ENCODE assay signal across 9 cellular contexts in the genomic region with DNA sequence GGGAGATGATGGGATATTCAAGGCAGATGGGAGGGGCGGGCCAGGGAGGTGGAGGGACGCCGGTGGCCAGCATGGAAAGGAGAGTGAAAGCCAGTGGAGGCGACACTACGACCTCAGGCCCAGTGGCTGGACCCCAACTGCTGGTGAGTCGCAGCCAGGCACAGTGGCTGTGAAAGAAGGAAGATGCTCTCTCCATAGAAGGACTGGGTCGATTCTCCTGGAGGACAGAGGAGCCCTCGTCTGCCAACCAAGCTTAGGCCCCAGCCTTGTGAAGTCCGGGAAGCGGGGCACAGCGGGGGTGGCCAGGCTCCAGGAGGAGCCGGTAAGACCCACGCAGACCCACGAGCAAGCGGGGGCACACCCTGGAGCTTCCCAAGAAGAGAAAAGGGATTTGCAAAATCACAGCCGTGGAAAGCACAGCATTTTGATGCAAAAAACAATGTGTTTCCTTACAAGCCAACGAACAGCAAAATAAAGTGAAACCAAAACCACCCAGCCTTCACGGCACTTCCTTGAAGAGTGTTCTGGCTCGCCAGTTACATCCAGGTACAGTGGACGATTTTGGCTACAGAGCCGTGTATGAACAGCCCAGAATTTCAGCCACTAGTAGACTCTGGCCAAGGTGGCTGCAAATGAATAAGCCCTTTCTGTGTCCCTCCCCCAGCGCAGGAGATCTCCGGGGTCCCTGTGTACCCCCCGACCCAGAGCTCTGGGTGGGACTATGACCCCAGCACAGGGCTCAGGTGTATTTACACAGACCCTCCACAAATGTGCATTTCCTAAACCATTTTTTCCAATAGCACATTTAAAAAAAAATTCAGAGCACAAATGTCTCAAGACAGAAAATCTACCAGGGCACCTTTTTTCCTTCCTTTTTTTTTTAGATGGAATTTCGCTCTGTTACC.
A peak's percentile ranks its signal among the peaks of the same experiment; 100 is the strongest.
DNase-seq lines count a peak whose midpoint lies in the region; ATAC-seq, FAIRE-seq and TF ChIP-seq lines count a peak whose summit lies in the region.
"Had no signal": no experiment of that assay in that cellular context is flagged by ENCODE, and none has a peak within 500 bp of the region (broad histone marks: within the 10 kb centered on the region; RNA-seq: fewer than 3 reads in every experiment).

No MANE protein-coding gene starts in this region.

- POLR2A ChIA-PET in K562 (lab: Yijun Ruan, JAX): no interaction called here

- H3K36me3 ChIP-seq in OCI-LY3 (replicated peaks; ENCODE audit: low read depth, low read length) (no peaks in the 10 kb centered on the region), K562 (ENCODE audit: control insufficient read depth, insufficient read depth, low read length) (no peaks in the 10 kb centered on the region), psoas muscle (ENCODE audit: insufficient read depth in 1 of 2, low read depth in 1 of 2) (no peaks in the 10 kb centered on the region)

- BruUV-seq in K562 (replicated peaks; lab: Mats Ljungman, UMichigan): no TSS peak

- in situ Hi-C loops in K562 (cut with MboI): no loop called here

- no peak for FAIRE-seq in K562 (lab: Jason Lieb, UNC)
- FAIRE-seq in HTR-8/SVneo (lab: Jason Lieb, UNC): no peak

- no peaks in the 10 kb centered on the region for H3K9me3 ChIP-seq in OCI-LY3 (ENCODE audit: insufficient read depth, low read length)
- no peaks in the 10 kb centered on the region for H3K9me3 ChIP-seq in K562 (replicated peaks; ENCODE audit: control insufficient read depth, insufficient read depth, low read depth, low read length)
- no peaks in the 10 kb centered on the region for H3K9me3 ChIP-seq in psoas muscle

- intact Hi-C loops in K562 (cut with micrococcal nuclease): no loop called here
- intact Hi-C loops in psoas muscle (cut with DNase I): no loop called here

- 1% methylated on average over 16 of the region's 25 CpGs for WGBS in K562 (ENCODE audit: insufficient coverage, low coverage, missing lambda C conversion rate)
- 68 to 76% (median 69%) methylated on average over 25 of the region's 25 CpGs for WGBS in psoas muscle, 3 donors

- H3K9me1 ChIP-seq in K562 (ENCODE audit: control insufficient read depth, insufficient read depth, low read length): no peaks in the 10 kb centered on the region

- no peak overlapping the region for H3K27ac ChIP-seq in OCI-LY3 (ENCODE audit: low read length)
- H3K27ac ChIP-seq in K562 (ENCODE audit: extremely low read depth, low read depth, low read length): no peak overlapping the region
- H3K27ac ChIP-seq in psoas muscle: no peak overlapping the region

- no peak for TF ChIP-seq EP300 in K562 (IDR thresholded peaks at IDR 0.05; ENCODE audit: low read length)

- CTCF ChIA-PET in K562 (lab: Yijun Ruan, JAX; ENCODE audit: low intra/inter-chr PET ratio): no interaction called here

- H3K27me3 ChIP-seq in OCI-LY3 (ENCODE audit: low read depth, low read length): peaks cover 14% of the 10 kb centered on the region
- H3K27me3 ChIP-seq in K562 (ENCODE audit: control insufficient read depth in 2 of 2, insufficient read depth in 2 of 2, low read length in 2 of 2): peaks cover 18 to 88% of the 10 kb centered on the region in 2 experiments; a peak in 4 of 5 replicates
- peaks cover 0 to 35% (median 11%) of the 10 kb centered on the region in 3 donors for H3K27me3 ChIP-seq in psoas muscle (ENCODE audit: insufficient read depth in 3 of 3, low read length in 2 of 3)

- H3K4me2 ChIP-seq in OCI-LY3 (ENCODE audit: low read length): peak overlapping the region; percentile 89
- peak overlapping the region; percentile 32; the same call in 1 of the 2 replicates for H3K4me2 ChIP-seq in K562 (ENCODE audit: insufficient read depth, low read length)

- ATAC-seq in K562: no peak
- no peak for ATAC-seq in psoas muscle
- ATAC-seq in HG02759 (IDR thresholded peaks at IDR 0.05; ENCODE audit: unreplicated experiment): no peak

- H2AFZ ChIP-seq in OCI-LY3 (ENCODE audit: low read depth, low read length) (peak overlapping the region; percentile 96), K562 (ENCODE audit: low read depth, low read length) (no peak overlapping the region)

- DNase-seq in DMS79 (lab: John Stamatoyannopoulos, UW) (peak; percentile 47), K562 (ENCODE audit: extremely low read depth in 1 of 4, low spot score in 3 of 4) (no peak), psoas muscle (no peak), DMS 273 (lab: John Stamatoyannopoulos, UW; ENCODE audit: unreplicated experiment) (no peak), NCI-H2171 (lab: John Stamatoyannopoulos, UW) (no peak), HTR-8/SVneo (ENCODE audit: insufficient read length, low spot score) (no peak)
- DNase-seq: NCI-H1092 treated with DMSO at 0.1 percent for 48 hours had no signal

- H3K79me2 ChIP-seq in OCI-LY3 (ENCODE audit: low read length) (no peaks in the 10 kb centered on the region), K562 (ENCODE audit: control insufficient read depth, insufficient read depth, low read length) (no peaks in the 10 kb centered on the region)

- TF ChIP-seq CTCF in OCI-LY3 (IDR thresholded peaks at IDR 0.05; ENCODE audit: low read depth, low read length) (no peak), K562 (IDR thresholded peaks at IDR 0.05 in 2 of 3, conservative IDR thresholded peaks at IDR 0.05 in 1 of 3; ENCODE audit: insufficient read depth in 2 of 3, low read depth in 1 of 3, low read length in 3 of 3) (no peak), psoas muscle (IDR thresholded peaks at IDR 0.05) (no peak)

- peaks cover 20% of the 10 kb centered on the region for H3K4me1 ChIP-seq in OCI-LY3 (ENCODE audit: low read length)
- H3K4me1 ChIP-seq in K562 (replicated peaks in 1 of 2; ENCODE audit: control insufficient read depth in 2 of 2, insufficient read depth in 2 of 2, low read length in 2 of 2): peaks cover 0 to 5% of the 10 kb centered on the region in 2 experiments; a peak in 2 of 5 replicates
- H3K4me1 ChIP-seq in psoas muscle: no peaks in the 10 kb centered on the region

- TF ChIP-seq POLR2A in K562 (conservative IDR thresholded peaks at IDR 0.05): no peak

- H3K4me3 ChIP-seq in OCI-LY3 (ENCODE audit: low read length) (peak overlapping the region; percentile 73), K562 (no peak overlapping the region), psoas muscle (peak overlapping the region; percentile 49)

- H4K20me1 ChIP-seq in OCI-LY3 (ENCODE audit: insufficient read depth, low read length) (no peaks in the 10 kb centered on the region), K562 (replicated peaks; ENCODE audit: control insufficient read depth, insufficient read depth, low read length) (no peaks in the 10 kb centered on the region)

- peak overlapping the region; percentile 52 for H3K9ac ChIP-seq in OCI-LY3 (ENCODE audit: low read length)
- H3K9ac ChIP-seq in K562 (ENCODE audit: insufficient read depth in 1 of 2, low read depth in 2 of 2, low read length in 2 of 2): no peak overlapping the region

- no peak for TF ChIP-seq RAD21 in K562 (CRISPR knock-in tag; conservative IDR thresholded peaks at IDR 0.05 in 1 of 2, IDR thresholded peaks at IDR 0.05 in 1 of 2)

TF ChIP-seq in K562, 482 proteins besides CTCF, POLR2A, EP300 and RAD21:
- TF ChIP-seq SMAD1 (IDR thresholded peaks at IDR 0.05; ENCODE audit: low read depth, low read length, partially characterized antibody) (no peak), ADNP (tag; IDR thresholded peaks at IDR 0.05) (no peak), CHD1 (IDR thresholded peaks at IDR 0.05; ENCODE audit: low read length) (no peak), TAF9B (IDR thresholded peaks at IDR 0.05; ENCODE audit: partially characterized antibody) (no peak), ETS2 (tag; IDR thresholded peaks at IDR 0.05; ENCODE audit: borderline replicate concordance, poor library complexity, severe bottlenecking) (no peak), ZNF384 (IDR thresholded peaks at IDR 0.05; ENCODE audit: low read depth, low read length) (no peak), HDAC2 (IDR thresholded peaks at IDR 0.05) (no peak), MBD2 (IDR thresholded peaks at IDR 0.05; ENCODE audit: borderline replicate concordance, low read depth) (no peak), SUPT5H (IDR thresholded peaks at IDR 0.05) (no peak), ZNF436 (CRISPR knock-in tag; IDR thresholded peaks at IDR 0.05) (no peak), FOXM1 (IDR thresholded peaks at IDR 0.05; ENCODE audit: low read depth) (no peak), FOXM1 (CRISPR knock-in tag; IDR thresholded peaks at IDR 0.05; ENCODE audit: low read depth) (no peak), CBX8 (IDR thresholded peaks at IDR 0.05; ENCODE audit: borderline replicate concordance, extremely low read depth, low read depth, low read length, poor library complexity, severe bottlenecking) (no peak)
- TF ChIP-seq, protein P1, sequence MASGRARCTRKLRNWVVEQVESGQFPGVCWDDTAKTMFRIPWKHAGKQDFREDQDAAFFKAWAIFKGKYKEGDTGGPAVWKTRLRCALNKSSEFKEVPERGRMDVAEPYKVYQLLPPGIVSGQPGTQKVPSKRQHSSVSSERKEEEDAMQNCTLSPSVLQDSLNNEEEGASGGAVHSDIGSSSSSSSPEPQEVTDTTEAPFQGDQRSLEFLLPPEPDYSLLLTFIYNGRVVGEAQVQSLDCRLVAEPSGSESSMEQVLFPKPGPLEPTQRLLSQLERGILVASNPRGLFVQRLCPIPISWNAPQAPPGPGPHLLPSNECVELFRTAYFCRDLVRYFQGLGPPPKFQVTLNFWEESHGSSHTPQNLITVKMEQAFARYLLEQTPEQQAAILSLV (tag; IDR thresholded peaks at IDR 0.05): no peak
TF ChIP-seq in K562: peak in this region for 0.
